ENCODE assay signal across 22 cellular contexts in genomic region chr2:233442028-233442310, GRCh38.
DNase-seq lines count a peak whose midpoint lies in the region; ATAC-seq and TF ChIP-seq lines count a peak whose summit lies in the region.
"Had no signal": no experiment of that assay in that cellular context is flagged by ENCODE, and none has a peak within 500 bp of the region (broad histone marks: within the 10 kb centered on the region; RNA-seq: fewer than 3 reads in every experiment).

No MANE protein-coding gene starts in this region.

- 80 to 92% methylated on average over 1 to 4 of the region's 4 CpGs for WGBS in endodermal cell (ENCODE audit: insufficient coverage in 1 of 2, insufficient read length in 1 of 2), 2 experiments
- 56 to 67% (median 65%) methylated on average over 4 of the region's 4 CpGs for WGBS in psoas muscle, 3 donors

- POLR2A ChIA-PET in CD8-positive, alpha-beta memory T cell (lab: Charles Lee), result no interaction called here

- H3K27me3 Mint-ChIP-seq in T-helper 2 cell treated with Interferon-gamma antibody and Interleukin-4, amounts not matched to agents 5 μg/mL and 100 μg/mL, for 36 hours (ENCODE audit: low read depth), result no peaks in the 10 kb centered on the region
- no peaks in the 10 kb centered on the region for H3K27me3 Mint-ChIP-seq in CD8-positive, alpha-beta memory T cell
- H3K27me3 Mint-ChIP-seq in endodermal cell (ENCODE audit: insufficient read depth), result no peaks in the 10 kb centered on the region
- H3K27me3 Mint-ChIP-seq in type B pancreatic cell, result no peaks in the 10 kb centered on the region
- no peaks in the 10 kb centered on the region for H3K27me3 Mint-ChIP-seq in progenitor cell of endocrine pancreas
- H3K27me3 Mint-ChIP-seq: activated CD8-positive, alpha-beta memory T cell treated with anti-CD3 and anti-CD28 coated beads, Interleukin-2, amount 10 ng/mL, durations not matched to agents 7 days and 5 days; effector memory CD8-positive, alpha-beta T cell had no signal

- no peak overlapping the region for H3K4me3 Mint-ChIP-seq in T-helper 2 cell treated with Interferon-gamma antibody and Interleukin-4, amounts not matched to agents 5 μg/mL and 100 μg/mL, for 36 hours
- no peak overlapping the region for H3K4me3 Mint-ChIP-seq in CD8-positive, alpha-beta memory T cell
- H3K4me3 Mint-ChIP-seq in endodermal cell, result no peak overlapping the region
- H3K4me3 Mint-ChIP-seq in type B pancreatic cell, result no peak overlapping the region
- H3K4me3 Mint-ChIP-seq in progenitor cell of endocrine pancreas (ENCODE audit: low read depth), result no peak overlapping the region
- H3K4me3 Mint-ChIP-seq: activated CD8-positive, alpha-beta memory T cell treated with anti-CD3 and anti-CD28 coated beads, Interleukin-2, amount 10 ng/mL, durations not matched to agents 7 days and 5 days; effector memory CD8-positive, alpha-beta T cell had no signal

- no peak overlapping the region for H3K4me3 ChIP-seq in CD8-positive, alpha-beta memory T cell (ENCODE audit: low read length)
- H3K4me3 ChIP-seq in endodermal cell (ENCODE audit: low read length) (no peak overlapping the region), psoas muscle (no peak overlapping the region), lower lobe of right lung (no peak overlapping the region)
- H3K4me3 ChIP-seq: BLaER1, left ventricle myocardium inferior, ovary had no signal

- no peaks in the 10 kb centered on the region for H3K9me3 Mint-ChIP-seq in T-helper 2 cell treated with Interferon-gamma antibody and Interleukin-4, amounts not matched to agents 5 μg/mL and 100 μg/mL, for 36 hours
- H3K9me3 Mint-ChIP-seq in CD8-positive, alpha-beta memory T cell, result no peaks in the 10 kb centered on the region
- H3K9me3 Mint-ChIP-seq in endodermal cell (no peaks in the 10 kb centered on the region), type B pancreatic cell (no peaks in the 10 kb centered on the region), progenitor cell of endocrine pancreas (ENCODE audit: low read depth) (no peaks in the 10 kb centered on the region)
- H3K9me3 Mint-ChIP-seq: effector memory CD8-positive, alpha-beta T cell had no signal

- H3K4me1 ChIP-seq in CD8-positive, alpha-beta memory T cell (ENCODE audit: insufficient read depth, low read length), result peaks cover 13% of the 10 kb centered on the region
- H3K4me1 ChIP-seq in endodermal cell (ENCODE audit: control insufficient read depth, insufficient read depth, low read length), result no peaks in the 10 kb centered on the region
- H3K4me1 ChIP-seq in psoas muscle, result peaks cover 20% of the 10 kb centered on the region
- no peaks in the 10 kb centered on the region for H3K4me1 ChIP-seq in lower lobe of right lung

- H3K27ac ChIP-seq in CD8-positive, alpha-beta memory T cell (ENCODE audit: low read depth, low read length), result no peak overlapping the region
- no peak overlapping the region for H3K27ac ChIP-seq in endodermal cell (ENCODE audit: low read depth, low read length)
- H3K27ac ChIP-seq in psoas muscle, result peak overlapping the region; percentile 53
- H3K27ac ChIP-seq in lower lobe of right lung, result no peak overlapping the region
- H3K27ac ChIP-seq: BLaER1, left ventricle myocardium inferior, ovary, WERI-Rb-1 had no signal

- ATAC-seq in psoas muscle (no peak), lower lobe of right lung (no peak)
- ATAC-seq: activated CD8-positive, alpha-beta memory T cell treated with anti-CD3 and anti-CD28 coated beads, Interleukin-2, amount 10 ng/mL, durations not matched to agents 7 days and 5 days; effector memory CD8-positive, alpha-beta T cell; Right ventricle myocardium inferior had no signal

- CTCF ChIA-PET in CD8-positive, alpha-beta memory T cell (lab: Charles Lee), result interaction anchor here (1.8 to 8.8 kb wide), 3 partner anchors 11 to 38 kb away, joined by 6 to 239 read pairs (median 17); no protein-coding TSS in a partner anchor

- peak overlapping the region; percentile 6 for H3K27ac Mint-ChIP-seq in T-helper 2 cell treated with Interferon-gamma antibody and Interleukin-4, amounts not matched to agents 5 μg/mL and 100 μg/mL, for 36 hours
- H3K27ac Mint-ChIP-seq in CD8-positive, alpha-beta memory T cell, result peak overlapping the region in 5 of 8 donors; percentile 6 to 64 (median 38)
- H3K27ac Mint-ChIP-seq in endodermal cell, result no peak overlapping the region
- no peak overlapping the region for H3K27ac Mint-ChIP-seq in type B pancreatic cell
- no peak overlapping the region for H3K27ac Mint-ChIP-seq in progenitor cell of endocrine pancreas

- intact Hi-C loops in psoas muscle (cut with DNase I) (loop anchor here (2.0 kb wide), 1 partner anchor 37 kb away; no protein-coding TSS in a partner anchor), lower lobe of right lung (cut with DNase I) (no loop called here)

- DNase-seq in T-helper 2 cell treated with Interferon-gamma antibody and Interleukin-4, amounts not matched to agents 5 μg/mL and 100 μg/mL, for 36 hours (ENCODE audit: low spot score), result no peak
- DNase-seq in T-helper 2 cell (no peak), endodermal cell (peak; percentile 32), psoas muscle (no peak), type B pancreatic cell (ENCODE audit: extremely low spot score, unreplicated experiment) (no peak), progenitor cell of endocrine pancreas (ENCODE audit: low spot score, unreplicated experiment) (no peak), lower lobe of right lung (no peak)
- no peak for DNase-seq in CD8-positive, alpha-beta memory T cell
- DNase-seq: 8988T; activated CD8-positive, alpha-beta memory T cell treated with anti-CD3 and anti-CD28 coated beads, Interleukin-2, amount 10 ng/mL, durations not matched to agents 7 days and 5 days; DMS 273 treated with DMSO at 0.1 percent for 48 hours; effector memory CD8-positive, alpha-beta T cell; GDM1; left ventricle myocardium inferior; NCI-H1092 treated with DMSO at 0.1 percent for 48 hours; NCI-H2107; NCI-H524; stimulated activated CD4-positive, alpha-beta T cell treated with anti-CD3 and anti-CD28 coated beads, Interleukin-1b, Interleukin-23, amount 100 ng/mL, for 48 hours; WERI-Rb-1 had no signal

- no peaks in the 10 kb centered on the region for H3K27me3 ChIP-seq in CD8-positive, alpha-beta memory T cell (ENCODE audit: insufficient read depth, low read length, poor library complexity, severe bottlenecking)
- H3K27me3 ChIP-seq in endodermal cell (ENCODE audit: control insufficient read depth, insufficient read depth, low read length, poor library complexity, severe bottlenecking), result no peaks in the 10 kb centered on the region
- no peaks in the 10 kb centered on the region for H3K27me3 ChIP-seq in psoas muscle (ENCODE audit: insufficient read depth in 3 of 3, low read length in 2 of 3)
- no peaks in the 10 kb centered on the region for H3K27me3 ChIP-seq in lower lobe of right lung (ENCODE audit: low read depth)
- H3K27me3 ChIP-seq: BLaER1, ovary had no signal

- H3K4me1 Mint-ChIP-seq in T-helper 2 cell treated with Interferon-gamma antibody and Interleukin-4, amounts not matched to agents 5 μg/mL and 100 μg/mL, for 36 hours (ENCODE audit: low read depth), result peaks cover 8% of the 10 kb centered on the region
- H3K4me1 Mint-ChIP-seq in CD8-positive, alpha-beta memory T cell, result peaks cover 11 to 29% (median 15%) of the 10 kb centered on the region in 3 donors
- H3K4me1 Mint-ChIP-seq in endodermal cell (no peaks in the 10 kb centered on the region), type B pancreatic cell (ENCODE audit: unreplicated experiment) (peaks cover 4% of the 10 kb centered on the region), progenitor cell of endocrine pancreas (ENCODE audit: low read depth) (no peaks in the 10 kb centered on the region)

- no peaks in the 10 kb centered on the region for H3K9me3 ChIP-seq in CD8-positive, alpha-beta memory T cell (ENCODE audit: low read length)
- no peaks in the 10 kb centered on the region for H3K9me3 ChIP-seq in endodermal cell (ENCODE audit: control insufficient read depth, low read length)
- no peaks in the 10 kb centered on the region for H3K9me3 ChIP-seq in psoas muscle
- H3K9me3 ChIP-seq in lower lobe of right lung, result no peaks in the 10 kb centered on the region
- H3K9me3 ChIP-seq: BLaER1, left ventricle myocardium inferior, ovary had no signal

- TF ChIP-seq CTCF in endodermal cell (conservative IDR thresholded peaks at IDR 0.05), result no peak
- TF ChIP-seq CTCF in psoas muscle (IDR thresholded peaks at IDR 0.05), result no peak
- no peak for TF ChIP-seq CTCF in type B pancreatic cell (conservative IDR thresholded peaks at IDR 0.05)
- no peak for TF ChIP-seq CTCF in progenitor cell of endocrine pancreas (IDR thresholded peaks at IDR 0.05; ENCODE audit: unreplicated experiment)
- TF ChIP-seq CTCF in lower lobe of right lung (IDR thresholded peaks at IDR 0.05), result no peak

- no peak overlapping the region for H3K9ac ChIP-seq in endodermal cell (ENCODE audit: extremely low read depth, low read length, poor library complexity, severe bottlenecking)
- H3K9ac ChIP-seq: BLaER1 had no signal

- H3K36me3 ChIP-seq in CD8-positive, alpha-beta memory T cell (ENCODE audit: insufficient read depth, low read length), result peaks cover 59% of the 10 kb centered on the region
- H3K36me3 ChIP-seq in endodermal cell (ENCODE audit: control insufficient read depth, insufficient read depth, low read length) (peaks cover 7% of the 10 kb centered on the region), psoas muscle (ENCODE audit: insufficient read depth in 1 of 2, low read depth in 1 of 2) (peaks cover 10 to 100% of the 10 kb centered on the region in 2 donors), lower lobe of right lung (peaks cover 81% of the 10 kb centered on the region)
- H3K36me3 ChIP-seq: ovary had no signal

- H3K36me3 Mint-ChIP-seq in T-helper 2 cell treated with Interferon-gamma antibody and Interleukin-4, amounts not matched to agents 5 μg/mL and 100 μg/mL, for 36 hours (ENCODE audit: low read depth), result peaks cover 53% of the 10 kb centered on the region
- peaks cover 7 to 94% (median 18%) of the 10 kb centered on the region in 3 donors for H3K36me3 Mint-ChIP-seq in CD8-positive, alpha-beta memory T cell
- H3K36me3 Mint-ChIP-seq in endodermal cell (ENCODE audit: low read depth) (peaks cover 28% of the 10 kb centered on the region), type B pancreatic cell (peaks cover 3% of the 10 kb centered on the region), progenitor cell of endocrine pancreas (ENCODE audit: insufficient read depth) (peaks cover 4% of the 10 kb centered on the region)

Comparison
In these comparisons a context has a peak if more than half of its experiments do, and no peak if none do; other contexts are left out.
1. H3K27ac Mint-ChIP-seq: peak in T-helper 2 cell treated with Interferon-gamma antibody and Interleukin-4, amounts not matched to agents 5 μg/mL and 100 μg/mL, for 36 hours (single experiment) and CD8-positive, alpha-beta memory T cell (5 of 8); none in endodermal cell (single experiment), type B pancreatic cell (single experiment) and progenitor cell of endocrine pancreas (single experiment).